34 cellular contexts compared by ENCODE assay signal in the genomic region with DNA sequence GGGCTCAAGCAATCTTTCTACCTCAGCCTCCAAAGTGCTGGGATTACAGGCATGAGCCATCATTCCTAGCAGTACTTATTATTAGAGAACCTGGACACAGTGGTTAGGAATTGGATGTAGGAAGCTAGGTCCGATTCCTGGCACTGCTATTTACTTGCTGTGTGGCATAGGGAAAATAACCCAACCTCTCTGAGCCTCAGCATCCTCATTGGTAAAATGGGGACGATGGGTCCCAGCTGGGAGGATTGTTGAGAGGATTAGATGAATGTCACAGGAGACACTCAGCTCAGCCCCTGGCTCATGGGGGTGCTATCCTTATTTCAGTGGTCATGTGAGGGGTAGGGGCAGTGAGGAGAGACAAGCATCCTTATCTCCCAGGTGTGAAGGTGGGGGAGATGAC.
"Had no signal": no experiment of that assay in that cellular context is flagged by ENCODE, and none has a peak within 500 bp of the region (broad histone marks: within the 10 kb centered on the region; RNA-seq: fewer than 3 reads in every experiment).

No MANE protein-coding gene starts in this region.

- H3K36me3 ChIP-seq: adrenal gland, brain microvascular endothelial cell, breast epithelium had no signal

- FAIRE-seq: astrocyte, TTC549 had no signal

- H3K9me3 Mint-ChIP-seq: activated B cell treated with CpG ODN at 0.5 μM for 24 hours; activated CD4-positive, alpha-beta memory T cell treated with anti-CD3 and anti-CD28 coated beads for 36 hours; activated CD4-positive, alpha-beta T cell treated with anti-CD3 and anti-CD28 coated beads, Interleukin-2, amount 10 ng/mL, durations not matched to agents 24 days and 14 days; activated naive CD4-positive, alpha-beta T cell treated with anti-CD3 and anti-CD28 coated beads for 36 hours; activated naive CD4-positive, alpha-beta T cell treated with anti-CD3 and anti-CD28 coated beads, Interleukin-2, amount 50 U/mL, for 72 hours; activated naive CD8-positive, alpha-beta T cell treated with anti-CD3 and anti-CD28 coated beads for 36 hours; activated T-cell treated with anti-CD3 and anti-CD28 coated beads, Interleukin-2, amount 50 U/mL, for 24 hours; activated T-helper 1 cell treated with anti-CD3 and anti-CD28 coated beads, Interleukin-12 subunit alpha, Interleukin-12 subunit beta, Interleukin-2, Interleukin-4 antibody, amounts not matched to agents 30 ng/mL and 10 ng/mL and 1 ng/mL, durations not matched to agents 14 hours and 24 hours and 36 hours; activated T-helper 17 cell treated with anti-CD3 and anti-CD28 coated beads, Interleukin-2, amount 50 U/mL, for 72 hours; T-helper 1 cell treated with Interleukin-12 subunit alpha and Interleukin-12 subunit beta and Interleukin-4 antibody, amounts not matched to agents 30 μg/mL and 1 μg/mL, for 36 hours had no signal

- H3K36me3 Mint-ChIP-seq: activated CD4-positive, alpha-beta memory T cell treated with anti-CD3 and anti-CD28 coated beads for 36 hours; activated CD8-positive, alpha-beta memory T cell treated with anti-CD3 and anti-CD28 coated beads, Interleukin-2, amount 10 ng/mL, durations not matched to agents 7 days and 5 days; activated naive CD4-positive, alpha-beta T cell treated with anti-CD3 and anti-CD28 coated beads, Interleukin-2, amount 50 U/mL, for 72 hours; activated naive CD8-positive, alpha-beta T cell treated with anti-CD3 and anti-CD28 coated beads for 36 hours had no signal

- H3K27me3 Mint-ChIP-seq: activated CD4-positive, alpha-beta T cell treated with anti-CD3 and anti-CD28 coated beads, Interleukin-2, amount 10 ng/mL, durations not matched to agents 24 days and 14 days had no signal

- H3K4me1 Mint-ChIP-seq: activated B cell treated with CpG ODN at 0.5 μM for 24 hours; activated CD4-positive, alpha-beta T cell treated with anti-CD3 and anti-CD28 coated beads, Interleukin-2, amount 10 ng/mL, durations not matched to agents 24 days and 14 days; activated CD8-positive, alpha-beta memory T cell treated with anti-CD3 and anti-CD28 coated beads, Interleukin-2, amount 10 ng/mL, durations not matched to agents 7 days and 5 days; activated naive CD8-positive, alpha-beta T cell treated with anti-CD3 and anti-CD28 coated beads for 36 hours; activated T-helper 17 cell treated with anti-CD3 and anti-CD28 coated beads, Interleukin-2, amount 50 U/mL, for 72 hours had no signal

- ATAC-seq: activated CD8-positive, alpha-beta memory T cell treated with anti-CD3 and anti-CD28 coated beads, Interleukin-2, amount 10 ng/mL, durations not matched to agents 7 days and 5 days; activated CD8-positive, alpha-beta T cell treated with anti-CD3 and anti-CD28 coated beads, Interleukin-2, amount 10 ng/mL, durations not matched to agents 7 days and 5 days; activated naive CD4-positive, alpha-beta T cell treated with anti-CD3 and anti-CD28 coated beads, Interleukin-2, amount 50 U/mL, for 72 hours; activated T-helper 17 cell treated with anti-CD3 and anti-CD28 coated beads, Interleukin-2, amount 50 U/mL, for 72 hours; body of pancreas had no signal

- DNase-seq: activated B cell treated with CpG ODN at 0.5 μM for 24 hours; activated CD4-positive, alpha-beta memory T cell treated with anti-CD3 and anti-CD28 coated beads for 36 hours; activated CD4-positive, alpha-beta T cell treated with anti-CD3 and anti-CD28 coated beads for 4 hours; activated CD4-positive, alpha-beta T cell treated with anti-CD3 and anti-CD28 coated beads, Interleukin-2, amount 10 ng/mL, durations not matched to agents 24 days and 14 days; activated CD4-positive, alpha-beta T cell treated with anti-CD3 and anti-CD28 coated beads, Interleukin-2, amount 50 U/mL, for 1 hour; activated CD4-positive, alpha-beta T cell treated with anti-CD3 and anti-CD28 coated beads, Interleukin-2, amount 50 U/mL, for 4 hours; activated CD4-positive, CD25-positive, alpha-beta regulatory T cell treated with anti-CD3 and anti-CD28 coated beads, Interleukin-2, amount 50 U/mL, for 72 hours; activated CD8-positive, alpha-beta memory T cell treated with anti-CD3 and anti-CD28 coated beads for 24 hours; activated CD8-positive, alpha-beta memory T cell treated with anti-CD3 and anti-CD28 coated beads, Interleukin-2, amount 10 ng/mL, durations not matched to agents 7 days and 5 days; activated CD8-positive, alpha-beta memory T cell treated with anti-CD3 and anti-CD28 coated beads, Interleukin-2, amount 50 U/mL, for 48 hours; activated CD8-positive, alpha-beta T cell treated with anti-CD3 and anti-CD28 coated beads, Interleukin-2, amount 10 ng/mL, durations not matched to agents 7 days and 5 days; activated effector memory CD4-positive, alpha-beta T cell treated with anti-CD3 and anti-CD28 coated beads, Interleukin-2, amount 50 U/mL, for 16 hours; activated gamma-delta T cell treated with Interleukin-2 at 50 U/mL for 16 hours; activated naive CD4-positive, alpha-beta T cell; activated naive CD4-positive, alpha-beta T cell treated with anti-CD3 and anti-CD28 coated beads for 36 hours; activated naive CD4-positive, alpha-beta T cell treated with anti-CD3 and anti-CD28 coated beads, Interleukin-2, amount 50 U/mL, for 16 hours; activated naive CD8-positive, alpha-beta T cell treated with anti-CD3 and anti-CD28 coated beads for 36 hours; activated T-cell treated with anti-CD3 and anti-CD28 coated beads, Interleukin-2, amount 50 U/mL, for 24 hours; activated T-cell treated with anti-CD3 and anti-CD28 coated beads, Interleukin-2, amount 50 U/mL, for 48 hours; adrenal gland; amniotic stem cell; aorta; body of pancreas; brain microvascular endothelial cell; central memory CD4-positive, alpha-beta T cell; T-helper 1 cell had no signal

- H3K4me3 Mint-ChIP-seq: activated B cell treated with CpG ODN at 0.5 μM for 24 hours; activated CD4-positive, alpha-beta memory T cell treated with anti-CD3 and anti-CD28 coated beads for 36 hours; activated CD4-positive, alpha-beta T cell treated with anti-CD3 and anti-CD28 coated beads, Interleukin-2, amount 10 ng/mL, durations not matched to agents 24 days and 14 days; activated CD8-positive, alpha-beta memory T cell treated with anti-CD3 and anti-CD28 coated beads, Interleukin-2, amount 10 ng/mL, durations not matched to agents 7 days and 5 days; activated CD8-positive, alpha-beta T cell treated with anti-CD3 and anti-CD28 coated beads, Interleukin-2, amount 10 ng/mL, durations not matched to agents 7 days and 5 days; activated naive CD4-positive, alpha-beta T cell treated with anti-CD3 and anti-CD28 coated beads for 36 hours; activated naive CD8-positive, alpha-beta T cell treated with anti-CD3 and anti-CD28 coated beads for 36 hours; activated T-cell treated with anti-CD3 and anti-CD28 coated beads, Interleukin-2, amount 50 U/mL, for 24 hours; activated T-helper 1 cell treated with anti-CD3 and anti-CD28 coated beads, Interleukin-12 subunit alpha, Interleukin-12 subunit beta, Interleukin-2, Interleukin-4 antibody, amounts not matched to agents 30 ng/mL and 10 ng/mL and 1 ng/mL, durations not matched to agents 14 hours and 24 hours and 36 hours; activated T-helper 17 cell treated with anti-CD3 and anti-CD28 coated beads, Interleukin-2, amount 50 U/mL, for 72 hours; T-helper 1 cell treated with Interleukin-12 subunit alpha and Interleukin-12 subunit beta and Interleukin-4 antibody, amounts not matched to agents 30 μg/mL and 1 μg/mL, for 36 hours had no signal

- H3K4me3 ChIP-seq: adrenal gland, body of pancreas, breast epithelium had no signal

- H3K4me1 ChIP-seq: body of pancreas, breast epithelium had no signal

- H3K27ac ChIP-seq: adrenal gland, body of pancreas, brain microvascular endothelial cell, breast epithelium, VCaP had no signal

- H3K27me3 ChIP-seq: adrenal gland, body of pancreas had no signal

- H3K27ac Mint-ChIP-seq: activated B cell treated with CpG ODN at 0.5 μM for 24 hours; activated CD4-positive, alpha-beta memory T cell treated with anti-CD3 and anti-CD28 coated beads for 36 hours; activated CD4-positive, alpha-beta T cell treated with anti-CD3 and anti-CD28 coated beads, Interleukin-2, amount 10 ng/mL, durations not matched to agents 24 days and 14 days; activated CD8-positive, alpha-beta memory T cell treated with anti-CD3 and anti-CD28 coated beads, Interleukin-2, amount 10 ng/mL, durations not matched to agents 7 days and 5 days; activated CD8-positive, alpha-beta T cell treated with anti-CD3 and anti-CD28 coated beads, Interleukin-2, amount 10 ng/mL, durations not matched to agents 7 days and 5 days; activated naive CD4-positive, alpha-beta T cell treated with anti-CD3 and anti-CD28 coated beads for 36 hours; activated naive CD4-positive, alpha-beta T cell treated with anti-CD3 and anti-CD28 coated beads, Interleukin-2, amount 50 U/mL, for 72 hours; activated naive CD8-positive, alpha-beta T cell treated with anti-CD3 and anti-CD28 coated beads for 36 hours; activated T-cell treated with anti-CD3 and anti-CD28 coated beads, Interleukin-2, amount 50 U/mL, for 24 hours; activated T-helper 1 cell treated with anti-CD3 and anti-CD28 coated beads, Interleukin-12 subunit alpha, Interleukin-12 subunit beta, Interleukin-2, Interleukin-4 antibody, amounts not matched to agents 30 ng/mL and 10 ng/mL and 1 ng/mL, durations not matched to agents 14 hours and 24 hours and 36 hours; activated T-helper 17 cell treated with anti-CD3 and anti-CD28 coated beads, Interleukin-2, amount 50 U/mL, for 72 hours; T-helper 1 cell treated with Interleukin-12 subunit alpha and Interleukin-12 subunit beta and Interleukin-4 antibody, amounts not matched to agents 30 μg/mL and 1 μg/mL, for 36 hours had no signal

- H3K9me3 ChIP-seq: adrenal gland, body of pancreas, breast epithelium had no signal
